8 cellular contexts compared by ENCODE assay signal in the genomic region with DNA sequence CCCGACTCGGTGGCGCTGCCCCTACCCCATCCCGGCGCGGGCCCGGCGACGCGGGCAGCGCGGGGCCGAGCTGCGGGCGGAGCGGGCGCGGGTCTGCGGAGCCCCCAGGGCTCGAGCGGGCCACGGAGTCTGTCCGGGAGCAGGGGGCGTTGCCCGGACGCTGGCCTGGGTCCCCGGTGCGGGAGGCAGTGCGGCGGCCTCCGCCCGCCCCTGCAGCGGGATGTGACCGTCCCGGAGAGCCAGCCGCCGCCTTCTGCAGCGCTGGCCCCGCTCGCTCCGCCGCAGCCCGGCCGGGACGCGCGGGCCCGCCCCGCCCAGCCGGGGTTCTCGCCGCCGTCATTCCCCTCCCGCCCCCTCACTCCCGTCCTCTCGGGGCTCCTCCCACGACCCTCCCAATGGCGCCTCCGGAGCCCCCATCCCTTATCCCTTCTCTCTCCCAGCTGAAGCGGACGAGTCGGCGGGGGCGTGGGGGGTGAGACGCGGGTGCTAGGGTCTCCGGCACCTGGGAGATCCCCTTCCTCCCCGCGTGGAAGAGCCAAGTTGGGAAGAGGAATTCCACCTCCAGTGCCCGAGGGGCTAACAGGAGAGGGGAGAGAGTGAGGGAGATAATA. TPM values are rescaled to one million over a fixed set of nuclear protein-coding genes. Genes with fewer than 3 reads are reported as not detected.
A peak's percentile ranks its signal among the peaks of the same experiment; 100 is the strongest.
DNase-seq lines count a peak whose midpoint lies in the region; ATAC-seq and TF ChIP-seq lines count a peak whose summit lies in the region.

A gene with protein sequence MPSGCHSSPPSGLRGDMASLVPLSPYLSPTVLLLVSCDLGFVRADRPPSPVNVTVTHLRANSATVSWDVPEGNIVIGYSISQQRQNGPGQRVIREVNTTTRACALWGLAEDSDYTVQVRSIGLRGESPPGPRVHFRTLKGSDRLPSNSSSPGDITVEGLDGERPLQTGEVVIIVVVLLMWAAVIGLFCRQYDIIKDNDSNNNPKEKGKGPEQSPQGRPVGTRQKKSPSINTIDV (minus strand): TSS at position 257 of the 611 bp plus-strand sequence. CDS start 521 bp downstream, outside the sequence.

- no peaks in the 10 kb centered on the region for H3K36me3 Mint-ChIP-seq in CD4-positive, alpha-beta memory T cell
- H3K36me3 Mint-ChIP-seq in immature natural killer cell = no peaks in the 10 kb centered on the region

- ATAC-seq in HG02759 (IDR thresholded peaks at IDR 0.05; ENCODE audit: unreplicated experiment) (no peak), HG03469 (IDR thresholded peaks at IDR 0.05; ENCODE audit: unreplicated experiment) (no peak)

- no peaks in the 10 kb centered on the region for H3K36me3 ChIP-seq in CD4-positive, alpha-beta memory T cell (ENCODE audit: insufficient read depth, low read length)

- peaks cover 2 to 17% (median 11%) of the 10 kb centered on the region in 4 donors for H3K4me1 Mint-ChIP-seq in CD4-positive, alpha-beta memory T cell
- H3K4me1 Mint-ChIP-seq in immature natural killer cell = peaks cover 13 to 17% of the 10 kb centered on the region in 2 donors

- H3K4me1 ChIP-seq in CD4-positive, alpha-beta memory T cell (ENCODE audit: insufficient read depth, low read length) = peaks cover 14% of the 10 kb centered on the region

- peaks cover 35 to 36% of the 10 kb centered on the region in 2 donors for H3K27me3 Mint-ChIP-seq in CD4-positive, alpha-beta memory T cell
- H3K27me3 Mint-ChIP-seq in immature natural killer cell (ENCODE audit: low read depth in 3 of 3) = peaks cover 22 to 35% (median 26%) of the 10 kb centered on the region in 3 donors

- H3K27ac Mint-ChIP-seq in CD4-positive, alpha-beta memory T cell = peak within 1 kb of the TSS in 5 of 7 donors; percentile 1 to 79 (median 29)
- H3K27ac Mint-ChIP-seq in immature natural killer cell = peak within 1 kb of the TSS in 1 of 6 donors; percentile 27

- H3K4me3 ChIP-seq in CD4-positive, alpha-beta memory T cell (ENCODE audit: low read length in 2 of 2) = no peak within 1 kb of the TSS
- H3K4me3 ChIP-seq in cardiac fibroblast (replicated peaks in 1 of 2; ENCODE audit: low read depth in 2 of 2, low read length in 2 of 2) = peak within 1 kb of the TSS; percentile 68 to 69
- peak within 1 kb of the TSS; percentile 35 to 68 (median 52) for H3K4me3 ChIP-seq in skin epidermis

- DNase-seq in CD4-positive, alpha-beta memory T cell = peak in 3 of 5 donors; percentile 21 to 31 (median 29)
- DNase-seq in NCI-H1694 treated with DMSO at 0.1 percent for 48 hours (lab: John Stamatoyannopoulos, UW) = peak; percentile 28
- DNase-seq in cardiac fibroblast (ENCODE audit: low read depth in 2 of 2) = peak in 1 of 2 donors; percentile 18
- no peak for DNase-seq in immature natural killer cell
- DNase-seq in DMS114 treated with DMSO at 0.1 percent for 48 hours (lab: John Stamatoyannopoulos, UW; ENCODE audit: unreplicated experiment) = no peak

- peak within 1 kb of the TSS; percentile 44 to 84 (median 72) for H3K4me3 Mint-ChIP-seq in CD4-positive, alpha-beta memory T cell
- H3K4me3 Mint-ChIP-seq in immature natural killer cell = peak within 1 kb of the TSS; percentile 44 to 72 (median 61)

- intact Hi-C loops in CD4-positive, alpha-beta memory T cell (cut with micrococcal nuclease) = no loop called here

- H3K27me3 ChIP-seq in CD4-positive, alpha-beta memory T cell (ENCODE audit: insufficient read depth, low read length) = peaks cover 31% of the 10 kb centered on the region

- H3K9me3 ChIP-seq in CD4-positive, alpha-beta memory T cell (ENCODE audit: control insufficient read depth in 1 of 2, low read length in 2 of 2) = no peaks in the 10 kb centered on the region

- no peaks in the 10 kb centered on the region for H3K9me3 Mint-ChIP-seq in CD4-positive, alpha-beta memory T cell
- peaks cover 0 to 2% (median 0%) of the 10 kb centered on the region in 6 donors for H3K9me3 Mint-ChIP-seq in immature natural killer cell

- CTCF ChIA-PET in CD4-positive, alpha-beta memory T cell (lab: Charles Lee; ENCODE audit: partially characterized antibody) = no interaction called here

- TF ChIP-seq CTCF in cardiac fibroblast (IDR thresholded peaks at IDR 0.05; ENCODE audit: low read depth, low read length) = no peak

- no peak within 1 kb of the TSS for H3K27ac ChIP-seq in CD4-positive, alpha-beta memory T cell (ENCODE audit: low read depth, low read length)
- H3K27ac ChIP-seq in skin epidermis = peak within 1 kb of the TSS in 12 of 21 experiments; percentile 24 to 78 (median 66)

- POLR2A ChIA-PET in CD4-positive, alpha-beta memory T cell (lab: Charles Lee; ENCODE audit: partially characterized antibody) = interaction anchor here (0.6 to 1.3 kb wide), 2 partner anchors 67 to 68 kb away, joined by 3 read pairs; no protein-coding TSS in a partner anchor

RNA-seq across cellular contexts. Expression of the gene that starts here (rescaled TPM):
- not detected for total RNA-seq in CD4-positive, alpha-beta memory T cell
- polyA plus RNA-seq in CD4-positive, alpha-beta memory T cell = under 1 TPM in 1 of 2 donors, not detected in 1; 0.11 TPM
- polyA plus RNA-seq in immature natural killer cell = not detected

Comparison
In these comparisons a context has a peak if more than half of its experiments do, and no peak if none do; other contexts are left out.
1. Peak in DNase-seq in CD4-positive, alpha-beta memory T cell; RNA of the gene not detected or under 1 TPM.
2. H3K4me3 ChIP-seq: peak in cardiac fibroblast (2 of 2) and skin epidermis (7 of 7); none in CD4-positive, alpha-beta memory T cell (0 of 2).